ENCODE assay signal across 12 cellular contexts in genomic region chr7:75989084-75989725, GRCh38. TPM values are rescaled to one million over a fixed set of nuclear protein-coding genes. Genes with fewer than 3 reads are reported as not detected.
DNase-seq lines count a peak whose midpoint lies in the region; ATAC-seq, FAIRE-seq and TF ChIP-seq lines count a peak whose summit lies in the region.
"Had no signal": no experiment of that assay in that cellular context is flagged by ENCODE, and none has a peak within 500 bp of the region (broad histone marks: within the 10 kb centered on the region; RNA-seq: fewer than 3 reads in every experiment).

No MANE protein-coding gene starts in this region.

- no peaks in the 10 kb centered on the region for H3K9me3 Mint-ChIP-seq in stimulated activated memory B cell treated with anti-CD40 and anti-IgM and Interleukin-4, amounts not matched to agents 10 μg/mL and 1 μg/mL and 100 μg/mL, for 72 hours
- H3K9me3 Mint-ChIP-seq: activated naive CD8-positive, alpha-beta T cell treated with anti-CD3 and anti-CD28 coated beads, Interleukin-2, amount 10 ng/mL, durations not matched to agents 7 days and 5 days; IgD-negative memory B cell had no signal

- H3K4me3 ChIP-seq in body of pancreas (no peak overlapping the region), HepG2 (replicated peaks in 1 of 3; ENCODE audit: insufficient read depth in 1 of 3, low read depth in 2 of 3, low read length in 3 of 3) (no peak overlapping the region), smooth muscle cell (no peak overlapping the region), suprapubic skin (no peak overlapping the region)
- H3K4me3 ChIP-seq: BLaER1 treated with 17β-estradiol and CSF1 and Interleukin-3, amounts not matched to agents 10 nM and 100 nM had no signal

- intact Hi-C loops in body of pancreas (cut with DNase I), result no loop called here
- intact Hi-C loops in HepG2 (cut with micrococcal nuclease; ENCODE audit: unreplicated experiment), result no loop called here

- CTCF ChIA-PET in HepG2 (lab: Yijun Ruan, JAX; ENCODE audit: low intra/inter-chr PET ratio, low total read pairs), result no interaction called here

- no TSS peak for BruUV-seq in HepG2 (replicated peaks; lab: Mats Ljungman, UMichigan)

- H3K36me3 Mint-ChIP-seq in stimulated activated memory B cell treated with anti-CD40 and anti-IgM and Interleukin-4, amounts not matched to agents 10 μg/mL and 1 μg/mL and 100 μg/mL, for 72 hours, result peaks cover 34% of the 10 kb centered on the region
- H3K36me3 Mint-ChIP-seq: activated naive CD8-positive, alpha-beta T cell treated with anti-CD3 and anti-CD28 coated beads, Interleukin-2, amount 10 ng/mL, durations not matched to agents 7 days and 5 days had no signal

- no peak overlapping the region for H3K4me3 Mint-ChIP-seq in stimulated activated memory B cell treated with anti-CD40 and anti-IgM and Interleukin-4, amounts not matched to agents 10 μg/mL and 1 μg/mL and 100 μg/mL, for 72 hours
- H3K4me3 Mint-ChIP-seq: activated naive CD8-positive, alpha-beta T cell treated with anti-CD3 and anti-CD28 coated beads, Interleukin-2, amount 10 ng/mL, durations not matched to agents 7 days and 5 days had no signal

- peaks cover 2% of the 10 kb centered on the region for H3K79me2 ChIP-seq in HepG2 (ENCODE audit: insufficient read depth, low read length)
- H3K79me2 ChIP-seq in smooth muscle cell (ENCODE audit: low read depth), result no peaks in the 10 kb centered on the region

- H2AFZ ChIP-seq in HepG2 (ENCODE audit: low read length) (no peak overlapping the region), smooth muscle cell (ENCODE audit: low read depth) (no peak overlapping the region)

- WGBS in body of pancreas, 2 donors, result 18 to 19% methylated on average over 11 to 19 of the region's 19 CpGs
- WGBS in HepG2 (ENCODE audit: low lambda C conversion rate), result 87% methylated on average over 14 of the region's 19 CpGs
- WGBS in smooth muscle cell (ENCODE audit: low lambda C conversion rate), result 86% methylated on average over 8 of the region's 19 CpGs
- 35% methylated on average over 19 of the region's 19 CpGs for WGBS in suprapubic skin

- H3K4me1 ChIP-seq in body of pancreas, result peaks cover 44% of the 10 kb centered on the region
- peaks cover 28% of the 10 kb centered on the region for H3K4me1 ChIP-seq in HepG2 (ENCODE audit: insufficient read depth, low read length)
- H3K4me1 ChIP-seq in smooth muscle cell (ENCODE audit: low read depth), result peaks cover 6% of the 10 kb centered on the region
- peaks cover 39% of the 10 kb centered on the region for H3K4me1 ChIP-seq in suprapubic skin

- H3K36me3 ChIP-seq in body of pancreas (replicated peaks in 1 of 2; ENCODE audit: insufficient read depth in 1 of 2, low read depth in 2 of 2) (peaks cover 0 to 15% of the 10 kb centered on the region in 2 donors), HepG2 (replicated peaks in 1 of 2; ENCODE audit: control insufficient read depth in 1 of 2, insufficient read depth in 2 of 2, low read length in 2 of 2) (peaks cover 23 to 39% of the 10 kb centered on the region in 2 experiments; a peak in 4 of 5 replicates), smooth muscle cell (ENCODE audit: low read depth) (no peaks in the 10 kb centered on the region), suprapubic skin (peaks cover 42% of the 10 kb centered on the region)

- H3K27ac Mint-ChIP-seq in stimulated activated memory B cell treated with anti-CD40 and anti-IgM and Interleukin-4, amounts not matched to agents 10 μg/mL and 1 μg/mL and 100 μg/mL, for 72 hours, result peak overlapping the region; percentile 4

- TF ChIP-seq POLR2A in body of pancreas (IDR thresholded peaks at IDR 0.05), result no peak
- TF ChIP-seq POLR2A in HepG2 (IDR thresholded peaks at IDR 0.05; ENCODE audit: insufficient read depth in 1 of 2, low read depth in 2 of 2, low read length in 2 of 2), result no peak
- no peak for TF ChIP-seq POLR2A in suprapubic skin (IDR thresholded peaks at IDR 0.05)

- DNase-seq in GM13977 (ENCODE audit: low spot score), result peak; percentile 69
- DNase-seq in body of pancreas, result peak; percentile 74 to 89 (median 84)
- no peak for DNase-seq in HepG2 (ENCODE audit: low spot score)
- DNase-seq in smooth muscle cell (lab: John Stamatoyannopoulos, UW; ENCODE audit: unreplicated experiment), result no peak
- no peak for DNase-seq in suprapubic skin (ENCODE audit: low spot score in 2 of 2)
- DNase-seq: activated naive CD8-positive, alpha-beta T cell treated with anti-CD3 and anti-CD28 coated beads, Interleukin-2, amount 10 ng/mL, durations not matched to agents 7 days and 5 days; NCI-H187 had no signal

- H4K20me1 ChIP-seq in HepG2 (ENCODE audit: insufficient read depth, low read length) (peaks cover 4% of the 10 kb centered on the region; the same call in 1 of the 2 replicates), smooth muscle cell (ENCODE audit: low read depth) (no peaks in the 10 kb centered on the region)

- TF ChIP-seq CTCF in GM13977 (IDR thresholded peaks at IDR 0.05; ENCODE audit: extremely low read depth, insufficient read depth, missing control alignments) (no peak), body of pancreas (IDR thresholded peaks at IDR 0.05) (no peak), HepG2 (CRISPR knock-in tag; IDR thresholded peaks at IDR 0.05) (no peak), smooth muscle cell (IDR thresholded peaks at IDR 0.05; ENCODE audit: borderline replicate concordance, insufficient read depth, poor library complexity, severe bottlenecking) (no peak), suprapubic skin (IDR thresholded peaks at IDR 0.05) (no peak)

- no peak for FAIRE-seq in HepG2 (lab: Jason Lieb, UNC)

- no peak for TF ChIP-seq RAD21 in HepG2 (CRISPR knock-in tag; IDR thresholded peaks at IDR 0.05)

- no peaks in the 10 kb centered on the region for H3F3A ChIP-seq in smooth muscle cell (ENCODE audit: low read depth)

- H3K27ac ChIP-seq in body of pancreas, result peak overlapping the region; percentile 50 to 95 (median 86)
- no peak overlapping the region for H3K27ac ChIP-seq in HepG2 (ENCODE audit: extremely low read length, insufficient read depth, low read length)
- no peak overlapping the region for H3K27ac ChIP-seq in smooth muscle cell (ENCODE audit: low read depth)
- no peak overlapping the region for H3K27ac ChIP-seq in suprapubic skin
- H3K27ac ChIP-seq: BLaER1 treated with 17β-estradiol and CSF1 and Interleukin-3, amounts not matched to agents 10 nM and 100 nM had no signal

- TF ChIP-seq EP300 in HepG2 (IDR thresholded peaks at IDR 0.05; ENCODE audit: low read depth in 2 of 2, low read length in 2 of 2) (no peak), HepG2 (CRISPR knock-in tag; IDR thresholded peaks at IDR 0.05; ENCODE audit: borderline replicate concordance) (no peak), suprapubic skin (IDR thresholded peaks at IDR 0.05) (no peak)

- peak; percentile 67 for ATAC-seq in body of pancreas
- no peak for ATAC-seq in HepG2
- ATAC-seq in stimulated activated memory B cell treated with anti-CD40 and anti-IgM and Interleukin-4, amounts not matched to agents 10 μg/mL and 1 μg/mL and 100 μg/mL, for 72 hours, result no peak
- ATAC-seq in HG03095 (IDR thresholded peaks at IDR 0.05; ENCODE audit: unreplicated experiment), result no peak
- ATAC-seq in HG03159 (IDR thresholded peaks at IDR 0.05; ENCODE audit: unreplicated experiment), result no peak

- no peak overlapping the region for H3K9ac ChIP-seq in HepG2 (ENCODE audit: insufficient read depth, low read depth, low read length)
- H3K9ac ChIP-seq in smooth muscle cell (ENCODE audit: low read depth), result no peak overlapping the region

- H3K27me3 ChIP-seq in body of pancreas (no peaks in the 10 kb centered on the region), HepG2 (ENCODE audit: control insufficient read depth in 1 of 2, insufficient read depth in 2 of 2, low read length in 2 of 2) (no peaks in the 10 kb centered on the region), smooth muscle cell (ENCODE audit: low read depth) (no peaks in the 10 kb centered on the region), suprapubic skin (no peaks in the 10 kb centered on the region)
- H3K27me3 ChIP-seq: BLaER1 treated with 17β-estradiol and CSF1 and Interleukin-3, amounts not matched to agents 10 nM and 100 nM had no signal

- H3K9me3 ChIP-seq in body of pancreas (no peaks in the 10 kb centered on the region), HepG2 (ENCODE audit: low read length) (no peaks in the 10 kb centered on the region), smooth muscle cell (replicated peaks; ENCODE audit: low read depth) (no peaks in the 10 kb centered on the region), suprapubic skin (no peaks in the 10 kb centered on the region)
- H3K9me3 ChIP-seq: BLaER1 treated with 17β-estradiol and CSF1 and Interleukin-3, amounts not matched to agents 10 nM and 100 nM had no signal

- POLR2A ChIA-PET in HepG2 (lab: Yijun Ruan, JAX), result no interaction called here

- H3K27me3 Mint-ChIP-seq in stimulated activated memory B cell treated with anti-CD40 and anti-IgM and Interleukin-4, amounts not matched to agents 10 μg/mL and 1 μg/mL and 100 μg/mL, for 72 hours, result no peaks in the 10 kb centered on the region
- H3K27me3 Mint-ChIP-seq: activated naive CD8-positive, alpha-beta T cell treated with anti-CD3 and anti-CD28 coated beads, Interleukin-2, amount 10 ng/mL, durations not matched to agents 7 days and 5 days; IgD-negative memory B cell had no signal

- H3K4me2 ChIP-seq in HepG2 (ENCODE audit: low read depth, low read length) (no peak overlapping the region), smooth muscle cell (no peak overlapping the region)

- H3K4me1 Mint-ChIP-seq in stimulated activated memory B cell treated with anti-CD40 and anti-IgM and Interleukin-4, amounts not matched to agents 10 μg/mL and 1 μg/mL and 100 μg/mL, for 72 hours, result peaks cover 31% of the 10 kb centered on the region

- in situ Hi-C loops in GM13977 (cut with MboI; ENCODE audit: low pct_unique_long_range_greater_than_20kb, low sequenced_read_pairs, unreplicated experiment), result no loop called here
- in situ Hi-C loops in HepG2 (cut with HindIII; ENCODE audit: extremely low pct_ligation_motif_present, low pct_unique_long_range_greater_than_20kb), result no loop called here

RNA-seq across cellular contexts. Expression of gene TMEM120A, which starts 5.2 kb away (rescaled TPM):
- total RNA-seq in body of pancreas, result 10 to 100 TPM; 22.1 to 35.0 TPM
- total RNA-seq in HepG2 (2016; rRNA removed; fragmentation: Illumina TruSeq; extraction: Trizol), result 22.9 and 40.3 TPM in 2 replicates
- 31.6 and 36.7 TPM in 2 replicates for total RNA-seq in HepG2 (2016; cell fraction: cytosol; rRNA removed; fragmentation: Illumina TruSeq; extraction: Trizol; ENCODE audit: low read depth)
- 26.0 and 40.4 TPM in 2 replicates for total RNA-seq in HepG2 (2016; cell fraction: insoluble cytoplasmic fraction; rRNA removed; fragmentation: Illumina TruSeq; extraction: Trizol)
- 34.6 and 34.8 TPM in 2 replicates for total RNA-seq in HepG2 (2016; cell fraction: membrane; rRNA removed; fragmentation: Illumina TruSeq; extraction: Trizol)
- 31.7 and 39.9 TPM in 2 replicates for total RNA-seq in HepG2 (2016; cell fraction: nucleus; rRNA removed; fragmentation: Illumina TruSeq; extraction: Trizol)
- polyA plus RNA-seq in HepG2 (2011; rRNA removed), result 102 and 116 TPM in 2 replicates
- polyA plus RNA-seq in HepG2 (2011; cell fraction: cytosol; rRNA removed), result 81.9 and 91.9 TPM in 2 replicates
- polyA plus RNA-seq in HepG2 (2011; cell fraction: nucleus; rRNA removed), result 76.1 and 77.6 TPM in 2 replicates
- polyA plus RNA-seq in HepG2 (2012), result 41.2 and 57.5 TPM in 2 replicates
- polyA plus RNA-seq in HepG2 (2016; cell fraction: cytosol; fragmentation: Illumina TruSeq; extraction: Trizol; ENCODE audit: low read depth), result 78.5 and 88.6 TPM in 2 replicates
- 64.8 and 69.3 TPM in 2 replicates for polyA plus RNA-seq in HepG2 (2016; cell fraction: insoluble cytoplasmic fraction; fragmentation: Illumina TruSeq; extraction: Trizol; ENCODE audit: low read depth)
- polyA plus RNA-seq in HepG2 (2016; cell fraction: membrane; fragmentation: Illumina TruSeq; extraction: Trizol; ENCODE audit: low read depth), result 81.3 and 84.7 TPM in 2 replicates
- 144 and 149 TPM in 2 replicates for polyA plus RNA-seq in HepG2 (2016; cell fraction: nucleus; fragmentation: Illumina TruSeq; extraction: Trizol; ENCODE audit: insufficient read depth, low read depth)
- polyA minus RNA-seq in HepG2 (2011; rRNA and poly(A)+ RNA removed; ENCODE audit: low replicate concordance), result 97.0 and 238 TPM in 2 replicates
- polyA minus RNA-seq in HepG2 (2011; cell fraction: cytosol; rRNA and poly(A)+ RNA removed), result 32.4 and 39.8 TPM in 2 replicates
- 15.5 and 22.4 TPM in 2 replicates for polyA minus RNA-seq in HepG2 (2011; cell fraction: nucleus; rRNA and poly(A)+ RNA removed)
- 20.3 and 42.9 TPM in 2 replicates for total RNA-seq in smooth muscle cell
- polyA plus RNA-seq in smooth muscle cell, result 37.2 and 45.5 TPM in 2 replicates
- total RNA-seq in suprapubic skin, result 10 to 100 TPM; 21.0 to 34.0 (median 22.4) TPM

RNA-seq across cellular contexts. Expression of gene STYXL1, which starts 58.6 kb away (rescaled TPM):
- 10 to 100 TPM; 20.8 to 24.7 TPM for total RNA-seq in body of pancreas
- total RNA-seq in HepG2 (2016; rRNA removed; fragmentation: Illumina TruSeq; extraction: Trizol), result 23.9 and 28.0 TPM in 2 replicates
- 13.7 and 16.8 TPM in 2 replicates for total RNA-seq in HepG2 (2016; cell fraction: cytosol; rRNA removed; fragmentation: Illumina TruSeq; extraction: Trizol; ENCODE audit: low read depth)
- 21.2 and 33.5 TPM in 2 replicates for total RNA-seq in HepG2 (2016; cell fraction: insoluble cytoplasmic fraction; rRNA removed; fragmentation: Illumina TruSeq; extraction: Trizol)
- total RNA-seq in HepG2 (2016; cell fraction: membrane; rRNA removed; fragmentation: Illumina TruSeq; extraction: Trizol), result 15.6 and 15.7 TPM in 2 replicates
- 13.0 and 16.7 TPM in 2 replicates for total RNA-seq in HepG2 (2016; cell fraction: nucleus; rRNA removed; fragmentation: Illumina TruSeq; extraction: Trizol)
- 36.0 and 38.3 TPM in 2 replicates for polyA plus RNA-seq in HepG2 (2011; rRNA removed)
- polyA plus RNA-seq in HepG2 (2011; cell fraction: cytosol; rRNA removed), result 47.3 and 50.3 TPM in 2 replicates
- 19.1 and 23.0 TPM in 2 replicates for polyA plus RNA-seq in HepG2 (2011; cell fraction: nucleus; rRNA removed)
- 20.3 and 22.3 TPM in 2 replicates for polyA plus RNA-seq in HepG2 (2012)
- polyA plus RNA-seq in HepG2 (2016; cell fraction: cytosol; fragmentation: Illumina TruSeq; extraction: Trizol; ENCODE audit: low read depth), result 17.6 and 20.9 TPM in 2 replicates
- 42.1 and 47.6 TPM in 2 replicates for polyA plus RNA-seq in HepG2 (2016; cell fraction: insoluble cytoplasmic fraction; fragmentation: Illumina TruSeq; extraction: Trizol; ENCODE audit: low read depth)
- polyA plus RNA-seq in HepG2 (2016; cell fraction: membrane; fragmentation: Illumina TruSeq; extraction: Trizol; ENCODE audit: low read depth), result 19.0 and 20.3 TPM in 2 replicates
- polyA plus RNA-seq in HepG2 (2016; cell fraction: nucleus; fragmentation: Illumina TruSeq; extraction: Trizol; ENCODE audit: insufficient read depth, low read depth), result 26.3 and 27.9 TPM in 2 replicates
- 18.8 and 29.8 TPM in 2 replicates for polyA minus RNA-seq in HepG2 (2011; rRNA and poly(A)+ RNA removed; ENCODE audit: low replicate concordance)
- polyA minus RNA-seq in HepG2 (2011; cell fraction: cytosol; rRNA and poly(A)+ RNA removed), result 7.5 and 9.2 TPM in 2 replicates
- 8.9 and 10.7 TPM in 2 replicates for polyA minus RNA-seq in HepG2 (2011; cell fraction: nucleus; rRNA and poly(A)+ RNA removed)
- total RNA-seq in smooth muscle cell, result 72.2 and 84.0 TPM in 2 replicates
- polyA plus RNA-seq in smooth muscle cell, result 75.6 and 95.7 TPM in 2 replicates
- total RNA-seq in suprapubic skin, result 10 to 100 TPM in 3 of 4 donors, 1 to 10 TPM in 1; 8.8 to 59.5 (median 41.2) TPM

RNA-seq across cellular contexts. Expression of gene MDH2, which starts 58.7 kb away (rescaled TPM):
- total RNA-seq in body of pancreas (10 to 100 TPM; 56.6 to 67.2 TPM), HepG2 (2016; rRNA removed; fragmentation: Illumina TruSeq; extraction: Trizol) (90.3 and 107 TPM in 2 replicates), smooth muscle cell (57.0 and 58.1 TPM in 2 replicates), suprapubic skin (100 to 1,000 TPM in 3 of 4 donors, 10 to 100 TPM in 1; 99.8 to 127 (median 116) TPM)
- 35.9 and 38.8 TPM in 2 replicates for total RNA-seq in HepG2 (2016; cell fraction: cytosol; rRNA removed; fragmentation: Illumina TruSeq; extraction: Trizol; ENCODE audit: low read depth)
- total RNA-seq in HepG2 (2016; cell fraction: insoluble cytoplasmic fraction; rRNA removed; fragmentation: Illumina TruSeq; extraction: Trizol), result 93.0 and 94.6 TPM in 2 replicates
- 44.2 and 48.6 TPM in 2 replicates for total RNA-seq in HepG2 (2016; cell fraction: membrane; rRNA removed; fragmentation: Illumina TruSeq; extraction: Trizol)
- 45.4 and 53.0 TPM in 2 replicates for total RNA-seq in HepG2 (2016; cell fraction: nucleus; rRNA removed; fragmentation: Illumina TruSeq; extraction: Trizol)
- polyA plus RNA-seq in HepG2 (2011; rRNA removed) (81.4 and 90.1 TPM in 2 replicates), smooth muscle cell (216 and 221 TPM in 2 replicates)
- polyA plus RNA-seq in HepG2 (2011; cell fraction: cytosol; rRNA removed), result 48.1 and 61.9 TPM in 2 replicates
- polyA plus RNA-seq in HepG2 (2011; cell fraction: nucleus; rRNA removed), result 51.2 and 52.4 TPM in 2 replicates
- polyA plus RNA-seq in HepG2 (2012), result 126 and 145 TPM in 2 replicates
- 80.9 and 96.5 TPM in 2 replicates for polyA plus RNA-seq in HepG2 (2016; cell fraction: cytosol; fragmentation: Illumina TruSeq; extraction: Trizol; ENCODE audit: low read depth)
- polyA plus RNA-seq in HepG2 (2016; cell fraction: insoluble cytoplasmic fraction; fragmentation: Illumina TruSeq; extraction: Trizol; ENCODE audit: low read depth), result 203 and 256 TPM in 2 replicates
- 77.6 and 81.5 TPM in 2 replicates for polyA plus RNA-seq in HepG2 (2016; cell fraction: membrane; fragmentation: Illumina TruSeq; extraction: Trizol; ENCODE audit: low read depth)
- polyA plus RNA-seq in HepG2 (2016; cell fraction: nucleus; fragmentation: Illumina TruSeq; extraction: Trizol; ENCODE audit: insufficient read depth, low read depth), result 113 and 123 TPM in 2 replicates
- 189 and 195 TPM in 2 replicates for polyA minus RNA-seq in HepG2 (2011; rRNA and poly(A)+ RNA removed; ENCODE audit: low replicate concordance)
- 86.4 and 103 TPM in 2 replicates for polyA minus RNA-seq in HepG2 (2011; cell fraction: cytosol; rRNA and poly(A)+ RNA removed)
- polyA minus RNA-seq in HepG2 (2011; cell fraction: nucleus; rRNA and poly(A)+ RNA removed), result 29.9 and 37.8 TPM in 2 replicates

Comparison
In these comparisons a context has a peak if more than half of its experiments do, and no peak if none do; other contexts are left out.
1. DNase-seq: peak in GM13977 (single experiment) and body of pancreas (4 of 4); none in HepG2 (single experiment), smooth muscle cell (single experiment) and suprapubic skin (0 of 2).
2. H3K27ac ChIP-seq: peak in body of pancreas (4 of 4); none in HepG2 (single experiment), smooth muscle cell (single experiment) and suprapubic skin (single experiment).